15 cellular contexts compared by ENCODE assay signal in the genomic region with DNA sequence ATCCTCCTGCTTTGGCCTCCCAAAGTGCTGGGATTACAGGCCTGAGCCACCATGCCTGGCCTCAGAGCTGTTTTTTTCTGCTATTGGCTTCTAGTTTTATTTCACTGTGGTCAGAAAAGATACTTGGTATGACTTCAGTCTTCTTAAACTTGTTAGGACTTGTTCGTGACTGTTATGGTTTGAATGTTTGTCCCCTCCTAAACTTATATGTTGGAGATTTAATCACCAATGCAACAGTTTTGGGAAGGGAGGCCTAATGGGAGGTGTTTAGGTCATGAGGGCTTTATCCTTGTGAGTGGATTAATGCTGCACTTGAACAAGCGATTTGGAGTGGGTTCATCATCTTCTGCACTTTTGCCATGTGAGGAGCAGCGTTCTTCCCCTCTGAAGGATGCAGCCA. TPM values are rescaled to one million over a fixed set of nuclear protein-coding genes. Genes with fewer than 3 reads are reported as not detected.
DNase-seq lines count a peak whose midpoint lies in the region; ATAC-seq and TF ChIP-seq lines count a peak whose summit lies in the region.
"Had no signal": no experiment of that assay in that cellular context is flagged by ENCODE, and none has a peak within 500 bp of the region (broad histone marks: within the 10 kb centered on the region; RNA-seq: fewer than 3 reads in every experiment).

No MANE protein-coding gene starts in this region.

- intact Hi-C loops in mammary epithelial cell (cut with micrococcal nuclease) = loop anchor here (2.0 to 5.0 kb wide), 2 partner anchors 24 to 642 kb away; a partner anchor contains a TSS
- intact Hi-C loops in activated T-helper 2 cell treated with anti-CD3 and anti-CD28 coated beads, Interferon-gamma antibody, Interleukin-2, Interleukin-4, amounts not matched to agents 10 μg/mL and 5 μg/mL and 100 μg/mL, durations not matched to agents 14 hours and 24 hours and 36 hours (cut with micrococcal nuclease) = no loop called here

- POLR2A ChIA-PET in HEK293 (lab: Yijun Ruan, JAX) = no interaction called here

- peak overlapping the region; percentile 2 for H3K4me2 ChIP-seq in mammary epithelial cell (ENCODE audit: insufficient read depth, low read depth, low read length)
- H3K4me2 ChIP-seq: BLaER1 treated with 17β-estradiol and CSF1 and Interleukin-3, amounts not matched to agents 10 nM and 100 nM had no signal

- H3K4me1 ChIP-seq in HEK293 (ENCODE audit: control insufficient read depth, insufficient read depth, low read length) (0 out of 2 replicates have a peak, but pooled peaks cover 4% of the 10 kb centered on the region), mammary epithelial cell (ENCODE audit: insufficient read depth, low read length) (peaks cover 18% of the 10 kb centered on the region), foreskin keratinocyte (no peaks in the 10 kb centered on the region)

- peaks cover 6% of the 10 kb centered on the region for H3K36me3 Mint-ChIP-seq in natural killer cell treated with Interleukin-12 subunit alpha and Interleukin-12 subunit beta and Interleukin-15 and Interleukin-18, amount 100 ng/mL, for 72 hours
- no peaks in the 10 kb centered on the region for H3K36me3 Mint-ChIP-seq in activated T-helper 2 cell treated with anti-CD3 and anti-CD28 coated beads, Interferon-gamma antibody, Interleukin-2, Interleukin-4, amounts not matched to agents 10 μg/mL and 5 μg/mL and 100 μg/mL, durations not matched to agents 14 hours and 24 hours and 36 hours (ENCODE audit: low read depth)
- H3K36me3 Mint-ChIP-seq: CD4-positive, CD25-positive, alpha-beta regulatory T cell had no signal

- H3K27ac ChIP-seq in HEK293 (ENCODE audit: extremely low read depth, low read depth, low read length) (no peak overlapping the region), mammary epithelial cell (ENCODE audit: insufficient read depth, low read depth, low read length) (no peak overlapping the region), foreskin keratinocyte (no peak overlapping the region)
- H3K27ac ChIP-seq: BLaER1 treated with 17β-estradiol and CSF1 and Interleukin-3, amounts not matched to agents 10 nM and 100 nM had no signal

- DNase-seq in GM06990 (ENCODE audit: extremely low read depth, insufficient read length) (no peak), mammary epithelial cell (peak; percentile 63), foreskin keratinocyte (peak; percentile 33 to 69)
- DNase-seq in natural killer cell treated with Interleukin-12 subunit alpha and Interleukin-12 subunit beta and Interleukin-15 and Interleukin-18, amount 100 ng/mL, for 72 hours (ENCODE audit: low spot score) = no peak
- DNase-seq in activated T-helper 2 cell treated with anti-CD3 and anti-CD28 coated beads, Interferon-gamma antibody, Interleukin-2, Interleukin-4, amounts not matched to agents 10 μg/mL and 5 μg/mL and 100 μg/mL, durations not matched to agents 14 hours and 24 hours and 36 hours (ENCODE audit: low spot score) = no peak
- DNase-seq: 8988T; CD4-positive, CD25-positive, alpha-beta regulatory T cell; DMS53; GF-D8; H7; IMR-90 had no signal

- no peaks in the 10 kb centered on the region for H4K20me1 ChIP-seq in mammary epithelial cell (ENCODE audit: insufficient read depth, low read length)
- H4K20me1 ChIP-seq: BLaER1 treated with 17β-estradiol and CSF1 and Interleukin-3, amounts not matched to agents 10 nM and 100 nM had no signal

- H3K4me1 Mint-ChIP-seq in natural killer cell treated with Interleukin-12 subunit alpha and Interleukin-12 subunit beta and Interleukin-15 and Interleukin-18, amount 100 ng/mL, for 72 hours (ENCODE audit: low read depth in 2 of 2) = no peaks in the 10 kb centered on the region
- no peaks in the 10 kb centered on the region for H3K4me1 Mint-ChIP-seq in activated T-helper 2 cell treated with anti-CD3 and anti-CD28 coated beads, Interferon-gamma antibody, Interleukin-2, Interleukin-4, amounts not matched to agents 10 μg/mL and 5 μg/mL and 100 μg/mL, durations not matched to agents 14 hours and 24 hours and 36 hours (ENCODE audit: low read depth)
- H3K4me1 Mint-ChIP-seq: CD4-positive, CD25-positive, alpha-beta regulatory T cell had no signal

- H3K9me3 ChIP-seq in HEK293 (ENCODE audit: control insufficient read depth, insufficient read depth, low read depth, low read length) = no peaks in the 10 kb centered on the region
- no peaks in the 10 kb centered on the region for H3K9me3 ChIP-seq in mammary epithelial cell (replicated peaks; ENCODE audit: insufficient read depth, low read length)

- BruUV-seq in mammary epithelial cell (replicated peaks; lab: Mats Ljungman, UMichigan) = no TSS peak

- peaks cover 6 to 7% of the 10 kb centered on the region in 2 donors for H3K27me3 Mint-ChIP-seq in natural killer cell treated with Interleukin-12 subunit alpha and Interleukin-12 subunit beta and Interleukin-15 and Interleukin-18, amount 100 ng/mL, for 72 hours
- H3K27me3 Mint-ChIP-seq in activated T-helper 2 cell treated with anti-CD3 and anti-CD28 coated beads, Interferon-gamma antibody, Interleukin-2, Interleukin-4, amounts not matched to agents 10 μg/mL and 5 μg/mL and 100 μg/mL, durations not matched to agents 14 hours and 24 hours and 36 hours (ENCODE audit: low read depth) = peaks cover 7% of the 10 kb centered on the region

- H3K27ac Mint-ChIP-seq in natural killer cell treated with Interleukin-12 subunit alpha and Interleukin-12 subunit beta and Interleukin-15 and Interleukin-18, amount 100 ng/mL, for 72 hours = no peak overlapping the region
- no peak overlapping the region for H3K27ac Mint-ChIP-seq in activated T-helper 2 cell treated with anti-CD3 and anti-CD28 coated beads, Interferon-gamma antibody, Interleukin-2, Interleukin-4, amounts not matched to agents 10 μg/mL and 5 μg/mL and 100 μg/mL, durations not matched to agents 14 hours and 24 hours and 36 hours
- H3K27ac Mint-ChIP-seq: CD4-positive, CD25-positive, alpha-beta regulatory T cell had no signal

- H3K4me3 ChIP-seq in GM06990 (replicated peaks; ENCODE audit: low read depth, low read length) (peak overlapping the region; percentile 53), HEK293 (ENCODE audit: low read depth, low read length) (no peak overlapping the region), mammary epithelial cell (replicated peaks in 1 of 3; ENCODE audit: insufficient read depth in 1 of 3, low read depth in 2 of 3, low read length in 3 of 3) (no peak overlapping the region)
- H3K4me3 ChIP-seq: BLaER1 treated with 17β-estradiol and CSF1 and Interleukin-3, amounts not matched to agents 10 nM and 100 nM had no signal

- no peak overlapping the region for H3K9ac ChIP-seq in mammary epithelial cell (ENCODE audit: insufficient read depth, low read length)
- H3K9ac ChIP-seq: BLaER1 treated with 17β-estradiol and CSF1 and Interleukin-3, amounts not matched to agents 10 nM and 100 nM had no signal

- ATAC-seq in foreskin keratinocyte (peak; percentile 45), GM21717 (IDR thresholded peaks at IDR 0.05; ENCODE audit: unreplicated experiment) (no peak), HG03439 (IDR thresholded peaks at IDR 0.05; ENCODE audit: unreplicated experiment) (no peak)
- ATAC-seq in natural killer cell treated with Interleukin-12 subunit alpha and Interleukin-12 subunit beta and Interleukin-15 and Interleukin-18, amount 100 ng/mL, for 72 hours = no peak

- H2AFZ ChIP-seq in mammary epithelial cell (ENCODE audit: low read depth, low read length) = peak overlapping the region; percentile 6

- no peak for TF ChIP-seq CTCF in GM06990 (IDR thresholded peaks at IDR 0.05; ENCODE audit: insufficient read depth, low read length, poor library complexity, severe bottlenecking)
- no peak for TF ChIP-seq CTCF in HEK293 (tag by site-specific recombination; IDR thresholded peaks at IDR 0.05)
- no peak for TF ChIP-seq CTCF in mammary epithelial cell (conservative IDR thresholded peaks at IDR 0.05 in 1 of 2, IDR thresholded peaks at IDR 0.05 in 1 of 2; ENCODE audit: extremely low read depth in 1 of 2, insufficient read depth in 1 of 2, low read depth in 1 of 2, low read length in 2 of 2)
- no peak for TF ChIP-seq CTCF in foreskin keratinocyte (conservative IDR thresholded peaks at IDR 0.05)

- H3K9me3 Mint-ChIP-seq in natural killer cell treated with Interleukin-12 subunit alpha and Interleukin-12 subunit beta and Interleukin-15 and Interleukin-18, amount 100 ng/mL, for 72 hours = no peaks in the 10 kb centered on the region
- peaks cover 7% of the 10 kb centered on the region for H3K9me3 Mint-ChIP-seq in activated T-helper 2 cell treated with anti-CD3 and anti-CD28 coated beads, Interferon-gamma antibody, Interleukin-2, Interleukin-4, amounts not matched to agents 10 μg/mL and 5 μg/mL and 100 μg/mL, durations not matched to agents 14 hours and 24 hours and 36 hours

- CTCF ChIA-PET in HEK293 (lab: Yijun Ruan, JAX) (interaction anchor here (0.7 kb wide), 1 partner anchor 480 kb away, joined by 6 read pairs; no protein-coding TSS in a partner anchor), mammary epithelial cell (lab: Charles Lee; ENCODE audit: low non-redundant PET) (interaction anchor here (0.6 kb wide), 1 partner anchor 31 kb away, joined by 3 read pairs; no protein-coding TSS in a partner anchor)

- dilution Hi-C loops in mammary epithelial cell (cut with HindIII; ENCODE audit: low sequenced_read_pairs) = no loop called here

- H3K4me3 Mint-ChIP-seq in natural killer cell treated with Interleukin-12 subunit alpha and Interleukin-12 subunit beta and Interleukin-15 and Interleukin-18, amount 100 ng/mL, for 72 hours = no peak overlapping the region
- H3K4me3 Mint-ChIP-seq in activated T-helper 2 cell treated with anti-CD3 and anti-CD28 coated beads, Interferon-gamma antibody, Interleukin-2, Interleukin-4, amounts not matched to agents 10 μg/mL and 5 μg/mL and 100 μg/mL, durations not matched to agents 14 hours and 24 hours and 36 hours (ENCODE audit: low read depth) = no peak overlapping the region
- H3K4me3 Mint-ChIP-seq: CD4-positive, CD25-positive, alpha-beta regulatory T cell had no signal

- no peaks in the 10 kb centered on the region for H3K79me2 ChIP-seq in mammary epithelial cell (ENCODE audit: insufficient read depth, low read length)

- no peaks in the 10 kb centered on the region for H3K27me3 ChIP-seq in GM06990 (replicated peaks; ENCODE audit: control insufficient read depth, insufficient read depth, low read length)
- no peaks in the 10 kb centered on the region for H3K27me3 ChIP-seq in mammary epithelial cell (ENCODE audit: insufficient read depth, low read length)
- no peaks in the 10 kb centered on the region for H3K27me3 ChIP-seq in foreskin keratinocyte
- H3K27me3 ChIP-seq: BLaER1 treated with 17β-estradiol and CSF1 and Interleukin-3, amounts not matched to agents 10 nM and 100 nM had no signal

- in situ Hi-C loops in mammary epithelial cell (cut with MboI; ENCODE audit: low sequenced_read_pairs in 2 of 2) = no loop called here

- H3K36me3 ChIP-seq in GM06990 (ENCODE audit: control insufficient read depth, insufficient read depth, low read length) (no peaks in the 10 kb centered on the region), HEK293 (ENCODE audit: control insufficient read depth in 2 of 2, insufficient read depth in 1 of 2, low read length in 2 of 2) (no peaks in the 10 kb centered on the region), mammary epithelial cell (ENCODE audit: insufficient read depth, low read length) (no peaks in the 10 kb centered on the region)
- H3K36me3 ChIP-seq: BLaER1 treated with 17β-estradiol and CSF1 and Interleukin-3, amounts not matched to agents 10 nM and 100 nM had no signal

- 79% methylated on average over 3 of the region's 3 CpGs for WGBS in mammary epithelial cell (ENCODE audit: low coverage, missing lambda C conversion rate)

RNA-seq across cellular contexts. Expression of a gene that starts 24.5 kb away (rescaled TPM):
- total RNA-seq in mammary epithelial cell (100 to 1,000 TPM; 104 to 184 TPM), foreskin keratinocyte (258 and 277 TPM in 2 replicates)
- polyA plus RNA-seq in mammary epithelial cell (415 TPM), foreskin keratinocyte (341 and 359 TPM in 2 replicates)
- 171 TPM for polyA minus RNA-seq in mammary epithelial cell
- 100 to 1,000 TPM; 209 to 228 TPM for total RNA-seq in natural killer cell treated with Interleukin-12 subunit alpha and Interleukin-12 subunit beta and Interleukin-15 and Interleukin-18, amount 100 ng/mL, for 72 hours
- total RNA-seq in activated T-helper 2 cell treated with anti-CD3 and anti-CD28 coated beads, Interferon-gamma antibody, Interleukin-2, Interleukin-4, amounts not matched to agents 10 μg/mL and 5 μg/mL and 100 μg/mL, durations not matched to agents 14 hours and 24 hours and 36 hours = 284 and 286 TPM in 2 replicates

Comparison
In these comparisons a context has a peak if more than half of its experiments do, and no peak if none do; other contexts are left out.
1. DNase-seq: peak in mammary epithelial cell (single experiment) and foreskin keratinocyte (2 of 2); none in GM06990 (single experiment), natural killer cell treated with Interleukin-12 subunit alpha and Interleukin-12 subunit beta and Interleukin-15 and Interleukin-18, amount 100 ng/mL, for 72 hours (single experiment) and activated T-helper 2 cell treated with anti-CD3 and anti-CD28 coated beads, Interferon-gamma antibody, Interleukin-2, Interleukin-4, amounts not matched to agents 10 μg/mL and 5 μg/mL and 100 μg/mL, durations not matched to agents 14 hours and 24 hours and 36 hours (single experiment).